In the genomic region with DNA sequence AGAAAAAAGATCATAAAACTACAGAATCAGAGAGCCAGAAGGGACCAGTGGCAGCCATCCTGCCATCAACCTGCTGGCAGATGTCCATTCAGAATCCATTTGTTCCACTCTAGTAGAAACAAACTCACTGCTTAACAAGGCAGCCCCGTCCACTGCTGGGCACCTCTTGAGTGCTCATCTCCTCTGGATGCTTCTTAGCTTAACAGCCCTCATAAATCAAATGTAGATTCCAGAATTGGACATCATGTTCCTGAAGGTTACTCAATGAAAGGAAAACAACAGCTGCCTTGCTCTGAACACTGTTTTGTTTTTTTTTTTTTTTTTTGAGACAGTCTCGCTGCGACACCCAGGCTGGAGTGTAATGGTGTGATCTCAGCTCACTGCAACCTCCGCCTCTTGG, we compare ENCODE assay signal across 23 cellular contexts. TPM values are rescaled to one million over a fixed set of nuclear protein-coding genes. Genes with fewer than 3 reads are reported as not detected.
DNase-seq lines count a peak whose midpoint lies in the region; ATAC-seq and TF ChIP-seq lines count a peak whose summit lies in the region.
"Had no signal": no experiment of that assay in that cellular context is flagged by ENCODE, and none has a peak within 500 bp of the region (broad histone marks: within the 10 kb centered on the region; RNA-seq: fewer than 3 reads in every experiment).

No MANE protein-coding gene starts in this region.

- ATAC-seq in gastrocnemius medialis: peak; percentile 81 to 88
- no peak for ATAC-seq in GM18909 (IDR thresholded peaks at IDR 0.05; ENCODE audit: poor library complexity, unreplicated experiment)
- ATAC-seq: activated naive CD4-positive, alpha-beta T cell treated with anti-CD3 and anti-CD28 coated beads, Interleukin-2, amount 50 U/mL, for 72 hours; activated T-cell treated with anti-CD3 and anti-CD28 coated beads, Interleukin-2, amount 50 U/mL, for 72 hours; CD8-positive, alpha-beta T cell; T-helper 17 cell had no signal

- DNase-seq in G401 (ENCODE audit: low spot score) (peak; percentile 27), NCI-H2227 (lab: John Stamatoyannopoulos, UW; ENCODE audit: unreplicated experiment) (peak; percentile 75), foreskin fibroblast (peak; percentile 53 to 58), gastrocnemius medialis (peak; percentile 53 to 87), coronary artery (ENCODE audit: low spot score) (no peak), cerebellar nuclear complex (lab: John Stamatoyannopoulos, UW) (no peak)
- DNase-seq: activated T-cell treated with anti-CD3 and anti-CD28 coated beads, Interleukin-2, amount 50 U/mL, for 72 hours; CD8-positive, alpha-beta T cell; DMS53; dorsolateral prefrontal cortex; erythroblast; left ventricle myocardium inferior; NCI-H2081; NCI-H774; retina; T-helper 17 cell; testis; WERI-Rb-1 had no signal

- TF ChIP-seq CTCF in foreskin fibroblast (IDR thresholded peaks at IDR 0.05; ENCODE audit: low read depth, low read length) (no peak), gastrocnemius medialis (IDR thresholded peaks at IDR 0.05 in 4 of 5, conservative IDR thresholded peaks at IDR 0.05 in 1 of 5) (no peak), coronary artery (IDR thresholded peaks at IDR 0.05) (no peak)

- no peaks in the 10 kb centered on the region for H3K27me3 ChIP-seq in gastrocnemius medialis
- H3K27me3 ChIP-seq: dorsolateral prefrontal cortex, SJSA1, testis had no signal

- intact Hi-C loops in gastrocnemius medialis (cut with DNase I; ENCODE audit: low total_unique reads): loop anchor here (1.0 to 10.0 kb wide), 3 partner anchors 37 to 696 kb away; a partner anchor contains a TSS

- peaks cover 76 to 84% of the 10 kb centered on the region in 2 donors for H3K4me1 ChIP-seq in gastrocnemius medialis
- H3K4me1 ChIP-seq: left ventricle myocardium inferior, testis had no signal

- peak; percentile 67 to 81 for TF ChIP-seq POLR2A in gastrocnemius medialis (IDR thresholded peaks at IDR 0.05)

- H3K4me3 ChIP-seq in foreskin fibroblast (ENCODE audit: low read depth in 1 of 2, low read length in 2 of 2) (no peak overlapping the region), gastrocnemius medialis (no peak overlapping the region), coronary artery (no peak overlapping the region)
- H3K4me3 ChIP-seq: left ventricle myocardium inferior, SJSA1, testis had no signal

- in situ Hi-C loops in G401 (cut with HindIII; ENCODE audit: low sequenced_read_pairs): no loop called here
- in situ Hi-C loops in gastrocnemius medialis (cut with MboI; ENCODE audit: low sequenced_read_pairs in 4 of 4): no loop called here

- H3K9me3 ChIP-seq in gastrocnemius medialis: no peaks in the 10 kb centered on the region
- H3K9me3 ChIP-seq: left ventricle myocardium inferior, SJSA1, testis had no signal

- H3K36me3 ChIP-seq in gastrocnemius medialis: peaks cover 0 to 44% of the 10 kb centered on the region in 2 donors

- H3K27ac ChIP-seq in gastrocnemius medialis (peak overlapping the region; percentile 88 to 94 (median 90)), coronary artery (no peak overlapping the region)
- H3K27ac ChIP-seq: HL-60, left ventricle myocardium inferior, SJSA1, testis, WERI-Rb-1 had no signal

RNA-seq across cellular contexts. Expression of a gene that starts 37.3 kb away (rescaled TPM):
- 7.4 and 8.6 TPM in 2 replicates for total RNA-seq in G401 (2014; rRNA removed; shearing (Covaris generic))
- total RNA-seq in gastrocnemius medialis: 10 to 100 TPM; 20.4 to 52.2 (median 39.5) TPM

RNA-seq across cellular contexts. Expression of a gene that starts 51.1 kb away (rescaled TPM):
- total RNA-seq in G401 (2014; rRNA removed; shearing (Covaris generic)): not detected in 2 replicates
- total RNA-seq in gastrocnemius medialis: not detected
- total RNA-seq: activated naive CD4-positive, alpha-beta T cell treated with anti-CD3 and anti-CD28 coated beads, Interleukin-2, amount 50 U/mL, for 72 hours; activated T-cell treated with anti-CD3 and anti-CD28 coated beads, Interleukin-2, amount 50 U/mL, for 72 hours; CD8-positive, alpha-beta T cell; dorsolateral prefrontal cortex; left ventricle myocardium inferior; M059J; SJSA1; T-helper 17 cell; testis had no signal

Comparison
In these comparisons a context has a peak if more than half of its experiments do, and no peak if none do; other contexts are left out.
1. DNase-seq: peak in G401 (single experiment), NCI-H2227 (single experiment), foreskin fibroblast (2 of 2) and gastrocnemius medialis (2 of 2); none in coronary artery (single experiment) and cerebellar nuclear complex (0 of 2).
2. H3K27ac ChIP-seq: peak in gastrocnemius medialis (4 of 4); none in coronary artery (0 of 2).